In the genomic region with DNA sequence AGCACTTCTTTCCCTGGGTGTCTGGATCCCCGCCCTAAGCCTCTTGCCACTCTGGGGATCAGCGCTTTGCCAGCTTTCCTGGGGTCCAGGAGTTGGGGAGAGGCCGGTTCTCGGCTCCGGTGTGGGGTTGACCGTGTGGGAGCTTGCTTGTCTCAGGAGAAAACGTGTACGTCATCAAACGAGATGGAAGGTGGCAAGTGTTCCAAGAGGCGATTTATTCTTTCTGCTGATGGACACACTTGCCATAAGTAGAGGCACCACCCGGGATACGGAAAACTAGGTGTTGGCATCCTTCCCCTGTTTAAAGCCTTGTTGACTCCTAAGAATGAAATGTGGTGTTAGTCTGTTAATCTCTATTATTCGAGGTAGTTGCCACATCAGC, we compare ENCODE assay signal across 8 cellular contexts. TPM values are rescaled to one million over a fixed set of nuclear protein-coding genes. Genes with fewer than 3 reads are reported as not detected.
DNase-seq lines count a peak whose midpoint lies in the region; ATAC-seq, FAIRE-seq and TF ChIP-seq lines count a peak whose summit lies in the region.

No MANE protein-coding gene starts in this region.

- H3K4me2 ChIP-seq in hepatocyte = peak overlapping the region; percentile 91

- H3K27ac ChIP-seq in CD4-positive, alpha-beta memory T cell (ENCODE audit: low read depth, low read length) = peak overlapping the region; percentile 89
- peak overlapping the region; percentile 99 for H3K27ac ChIP-seq in hepatocyte
- H3K27ac ChIP-seq in spleen = peak overlapping the region; percentile 87 to 97 (median 95)

- under 1% methylated on average over 13 of the region's 13 CpGs for WGBS in hepatocyte (ENCODE audit: low lambda C conversion rate, missing lambda C conversion rate)
- 0 to 1% (median 0%) methylated on average over 13 of the region's 13 CpGs for WGBS in spleen, 5 donors

- H3K9me2 ChIP-seq in hepatocyte (replicated peaks; ENCODE audit: insufficient read depth) = no peaks in the 10 kb centered on the region

- H3K4me1 ChIP-seq in CD4-positive, alpha-beta memory T cell (ENCODE audit: insufficient read depth, low read length) = peaks cover 35% of the 10 kb centered on the region
- peaks cover 13% of the 10 kb centered on the region for H3K4me1 ChIP-seq in hepatocyte (ENCODE audit: insufficient read depth)
- peaks cover 19 to 58% (median 40%) of the 10 kb centered on the region in 6 donors for H3K4me1 ChIP-seq in spleen

- peaks cover 31% of the 10 kb centered on the region for H3K36me3 ChIP-seq in CD4-positive, alpha-beta memory T cell (ENCODE audit: insufficient read depth, low read length)
- H3K36me3 ChIP-seq in hepatocyte (replicated peaks; ENCODE audit: insufficient read depth, low read depth) (peaks cover 11% of the 10 kb centered on the region), spleen (peaks cover 0 to 43% (median 27%) of the 10 kb centered on the region in 6 donors)

- POLR2A ChIA-PET in CD4-positive, alpha-beta memory T cell (lab: Charles Lee; ENCODE audit: partially characterized antibody) = interaction anchor here (0.8 to 3.7 kb wide), 14 partner anchors 8 to 214 kb away, joined by 3 to 44 read pairs (median 5); partner anchors contain the start of genes DIS3L, MAP2K1, SNAPC5 and TIPIN
- POLR2A ChIA-PET in HEK293T (lab: Yijun Ruan, JAX) (interaction anchor here (0.6 to 2.5 kb wide), 15 partner anchors 10 to 636 kb away, joined by 3 to 16 read pairs (median 4); partner anchors contain the start of genes LCTL, MEGF11, RAB11A and TIPIN), WTC11 (lab: Charles Lee) (interaction anchor here (1.2 kb wide), 1 partner anchor 118 kb away, joined by 4 read pairs; no protein-coding TSS in a partner anchor)

- peak overlapping the region; percentile 86 to 97 for H3K4me3 ChIP-seq in CD4-positive, alpha-beta memory T cell (ENCODE audit: low read length in 2 of 2)
- H3K4me3 ChIP-seq in hepatocyte = peak overlapping the region; percentile 91
- H3K4me3 ChIP-seq in spleen = peak overlapping the region; percentile 79 to 99 (median 94)

- TF ChIP-seq CTCF in WTC11 (IDR thresholded peaks at IDR 0.05) (no peak), hepatocyte (IDR thresholded peaks at IDR 0.05; ENCODE audit: poor library complexity) (no peak), spleen (IDR thresholded peaks at IDR 0.05 in 8 of 11, conservative IDR thresholded peaks at IDR 0.05 in 3 of 11) (no peak)

- H3K27me3 ChIP-seq in CD4-positive, alpha-beta memory T cell (ENCODE audit: insufficient read depth, low read length) = no peaks in the 10 kb centered on the region
- H3K27me3 ChIP-seq in hepatocyte = no peaks in the 10 kb centered on the region
- no peaks in the 10 kb centered on the region for H3K27me3 ChIP-seq in spleen (replicated peaks in 1 of 7)

- H3K79me2 ChIP-seq in hepatocyte = peaks cover 59% of the 10 kb centered on the region

- peaks cover 29 to 60% (median 41%) of the 10 kb centered on the region in 4 donors for H3K4me1 Mint-ChIP-seq in CD4-positive, alpha-beta memory T cell
- H3K4me1 Mint-ChIP-seq in WTC11 = peaks cover 36% of the 10 kb centered on the region

- CTCF ChIA-PET in CD4-positive, alpha-beta memory T cell (lab: Charles Lee; ENCODE audit: partially characterized antibody) = interaction anchor here (1.9 to 3.4 kb wide), 2 partner anchors 8 to 119 kb away, joined by 14 to 25 read pairs; partner anchors contain the start of genes MAP2K1 and SNAPC5
- CTCF ChIA-PET in HEK293T (lab: Yijun Ruan, JAX) = interaction anchor here (1.0 kb wide), 1 partner anchor 97 kb away, joined by 3 read pairs; no protein-coding TSS in a partner anchor
- CTCF ChIA-PET in WTC11 (lab: Charles Lee) = interaction anchor here (0.7 to 1.0 kb wide), 4 partner anchors 7 to 119 kb away, joined by 3 read pairs; partner anchors contain the start of genes MAP2K1 and SNAPC5

- peaks cover 23 to 53% of the 10 kb centered on the region in 2 donors for H3K36me3 Mint-ChIP-seq in CD4-positive, alpha-beta memory T cell
- H3K36me3 Mint-ChIP-seq in WTC11 = peaks cover 47% of the 10 kb centered on the region

- H3K27ac Mint-ChIP-seq in CD4-positive, alpha-beta memory T cell = peak overlapping the region; percentile 96 to 100 (median 99)
- H3K27ac Mint-ChIP-seq in WTC11 = peak overlapping the region; percentile 99

- H3K4me3 Mint-ChIP-seq in CD4-positive, alpha-beta memory T cell = peak overlapping the region; percentile 98 to 100 (median 100)
- peak overlapping the region; percentile 100 for H3K4me3 Mint-ChIP-seq in WTC11

- peaks cover 0 to 3% (median 0%) of the 10 kb centered on the region in 8 donors for H3K9me3 Mint-ChIP-seq in CD4-positive, alpha-beta memory T cell
- H3K9me3 Mint-ChIP-seq in WTC11 = no peaks in the 10 kb centered on the region

- intact Hi-C loops in CD4-positive, alpha-beta memory T cell (cut with micrococcal nuclease) = loop anchor here (1.0 to 10.0 kb wide), 6 partner anchors 8 to 1201 kb away; partner anchors contain the start of genes MAP2K1, MAP2K5, RNU5B-1 and SNAPC5
- intact Hi-C loops in spleen (cut with DNase I; ENCODE audit: low total_unique reads) = no loop called here

- H4K20me1 ChIP-seq in hepatocyte (ENCODE audit: insufficient read depth, poor library complexity, severe bottlenecking) = peaks cover 31% of the 10 kb centered on the region

- FAIRE-seq in H54 (lab: Jason Lieb, UNC) = no peak

- no peaks in the 10 kb centered on the region for H3K27me3 Mint-ChIP-seq in CD4-positive, alpha-beta memory T cell
- H3K27me3 Mint-ChIP-seq in WTC11 (ENCODE audit: low read depth) = no peaks in the 10 kb centered on the region

- no peaks in the 10 kb centered on the region for H3K9me3 ChIP-seq in CD4-positive, alpha-beta memory T cell (ENCODE audit: control insufficient read depth in 1 of 2, low read length in 2 of 2)
- H3K9me3 ChIP-seq in hepatocyte (ENCODE audit: low read depth) = no peaks in the 10 kb centered on the region
- no peaks in the 10 kb centered on the region for H3K9me3 ChIP-seq in spleen

- TF ChIP-seq POLR2A in spleen (IDR thresholded peaks at IDR 0.05) (no peak), H54 (IDR thresholded peaks at IDR 0.05; ENCODE audit: low read depth, low read length) (no peak)

- peak overlapping the region; percentile 95 for H2AFZ ChIP-seq in hepatocyte

- no peak for DNase-seq in CD4-positive, alpha-beta memory T cell
- DNase-seq in HEK293T (ENCODE audit: extremely low spot score) (peak; percentile 61), WTC11 (ENCODE audit: low spot score) (no peak), hepatocyte (ENCODE audit: low spot score) (no peak), spleen (no peak), H54 (ENCODE audit: insufficient read length, low spot score) (no peak), SIG-M5 treated with dmso at 0.1 percent for 504 hours (lab: John Stamatoyannopoulos, UW; ENCODE audit: unreplicated experiment) (no peak)

- ATAC-seq in WTC11 = peak; percentile 38
- ATAC-seq in GM21737 (IDR thresholded peaks at IDR 0.05; ENCODE audit: unreplicated experiment) = no peak

TF ChIP-seq in HEK293T, 16 proteins besides CTCF, POLR2A, EP300 and RAD21 (continues in another document):
- TF ChIP-seq TARDBP (IDR thresholded peaks at IDR 0.05) = no peak
- no peak for TF ChIP-seq FOXK2 (IDR thresholded peaks at IDR 0.05)
- TF ChIP-seq L3MBTL2 (conservative IDR thresholded peaks at IDR 0.05) = no peak
- TF ChIP-seq ZNF384 (IDR thresholded peaks at IDR 0.05) = no peak
- no peak for TF ChIP-seq ARNT (IDR thresholded peaks at IDR 0.05)
- TF ChIP-seq SUZ12 (IDR thresholded peaks at IDR 0.05) = no peak
- TF ChIP-seq PKNOX1 (IDR thresholded peaks at IDR 0.05) = no peak

TF ChIP-seq in WTC11, 78 proteins besides CTCF, POLR2A, EP300 and RAD21 (continues in another document):
- no peak for TF ChIP-seq ATF3 (CRISPR knock-in tag; conservative IDR thresholded peaks at IDR 0.05)
- no peak for TF ChIP-seq CBFB (CRISPR knock-in tag; IDR thresholded peaks at IDR 0.05; ENCODE audit: low read depth)
- no peak for TF ChIP-seq CREB1 (CRISPR knock-in tag; IDR thresholded peaks at IDR 0.05)
- TF ChIP-seq TEAD1 (CRISPR knock-in tag; IDR thresholded peaks at IDR 0.05) = no peak
- TF ChIP-seq SMAD3 (CRISPR knock-in tag; IDR thresholded peaks at IDR 0.05; ENCODE audit: borderline replicate concordance) = no peak
- no peak for TF ChIP-seq ZNF232 (CRISPR knock-in tag; IDR thresholded peaks at IDR 0.05)
- no peak for TF ChIP-seq OVOL2 (CRISPR knock-in tag; IDR thresholded peaks at IDR 0.05; ENCODE audit: borderline replicate concordance)

RNA-seq across cellular contexts. Expression of gene ZWILCH, which starts 0.3 kb away (rescaled TPM):
- 1 to 10 TPM; 5.1 to 6.5 TPM for total RNA-seq in CD4-positive, alpha-beta memory T cell
- polyA plus RNA-seq in CD4-positive, alpha-beta memory T cell = 1 to 10 TPM; 6.2 to 7.2 TPM
- total RNA-seq in WTC11 (2021) (41.1 to 50.2 TPM (median 46.6 TPM) in 3 replicates), hepatocyte (10.8 and 17.8 TPM in 2 replicates), spleen (10 to 100 TPM in 1 of 7 donors, 1 to 10 TPM in 6; 5.6 to 12.8 (median 9.0) TPM)
- polyA plus RNA-seq in hepatocyte (9.8 and 10.3 TPM in 2 replicates), spleen (1 to 10 TPM; 3.6 to 5.0 (median 4.2) TPM)

RNA-seq across cellular contexts. Expression of gene RPL4, which starts 0.8 kb away (rescaled TPM):
- total RNA-seq in CD4-positive, alpha-beta memory T cell = 1,000 to 10,000 TPM; 3,820 to 4,004 TPM
- 1,000 to 10,000 TPM; 1,070 to 1,459 TPM for polyA plus RNA-seq in CD4-positive, alpha-beta memory T cell
- total RNA-seq in WTC11 (2021) = 3,648 to 4,125 TPM (median 4,060 TPM) in 3 replicates
- 3,351 and 3,774 TPM in 2 replicates for total RNA-seq in hepatocyte
- polyA plus RNA-seq in hepatocyte = 698 and 758 TPM in 2 replicates
- 1,000 to 10,000 TPM; 1,508 to 3,988 (median 2,104) TPM for total RNA-seq in spleen
- 1,000 to 10,000 TPM; 3,203 to 4,384 (median 4,018) TPM for polyA plus RNA-seq in spleen

RNA-seq across cellular contexts. Expression of gene SNAPC5, which starts 7.9 kb away (rescaled TPM):
- 10 to 100 TPM; 32.5 to 36.6 TPM for total RNA-seq in CD4-positive, alpha-beta memory T cell
- polyA plus RNA-seq in CD4-positive, alpha-beta memory T cell = 10 to 100 TPM; 58.2 to 76.1 TPM
- 21.1 to 28.7 TPM (median 24.0 TPM) in 3 replicates for total RNA-seq in WTC11 (2021)
- 23.2 and 30.9 TPM in 2 replicates for total RNA-seq in hepatocyte
- polyA plus RNA-seq in hepatocyte = 27.6 and 36.6 TPM in 2 replicates
- total RNA-seq in spleen = 10 to 100 TPM; 20.0 to 37.2 (median 25.2) TPM
- 10 to 100 TPM; 30.6 to 46.8 (median 34.3) TPM for polyA plus RNA-seq in spleen
